1 cellular context compared by ENCODE assay signal in the genomic region with DNA sequence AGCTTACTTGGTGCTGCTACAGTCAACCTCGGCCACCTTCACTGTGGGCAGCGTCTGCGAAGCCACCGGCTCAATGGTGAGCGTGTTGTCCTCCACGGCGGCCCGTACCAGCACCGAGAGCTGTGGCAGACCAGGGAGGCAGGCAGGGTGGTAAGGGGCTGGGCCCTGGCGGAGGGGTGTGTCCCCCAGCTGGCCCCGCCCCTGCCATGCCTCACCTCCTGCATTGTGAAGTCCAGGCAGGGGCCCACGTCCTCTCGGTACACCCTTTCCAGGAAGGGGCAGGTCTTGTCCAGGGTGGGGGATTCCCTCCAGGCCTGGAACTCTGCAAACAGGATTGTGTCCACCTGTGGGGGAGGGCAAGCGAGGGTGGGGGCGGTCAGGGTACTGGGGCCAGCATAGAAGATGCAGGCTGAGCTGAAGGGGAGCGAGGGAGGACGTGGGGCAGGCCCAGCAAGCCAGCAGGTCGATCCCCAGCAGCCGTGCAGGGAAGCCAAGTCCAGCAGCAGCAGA.
TF ChIP-seq lines count a peak whose summit lies in the region.

No MANE protein-coding gene starts in this region.

TF ChIP-seq in HepG2, 621 proteins besides CTCF, POLR2A, EP300 and RAD21 (continued from another document and continues in another):
- TF ChIP-seq, protein P1, sequence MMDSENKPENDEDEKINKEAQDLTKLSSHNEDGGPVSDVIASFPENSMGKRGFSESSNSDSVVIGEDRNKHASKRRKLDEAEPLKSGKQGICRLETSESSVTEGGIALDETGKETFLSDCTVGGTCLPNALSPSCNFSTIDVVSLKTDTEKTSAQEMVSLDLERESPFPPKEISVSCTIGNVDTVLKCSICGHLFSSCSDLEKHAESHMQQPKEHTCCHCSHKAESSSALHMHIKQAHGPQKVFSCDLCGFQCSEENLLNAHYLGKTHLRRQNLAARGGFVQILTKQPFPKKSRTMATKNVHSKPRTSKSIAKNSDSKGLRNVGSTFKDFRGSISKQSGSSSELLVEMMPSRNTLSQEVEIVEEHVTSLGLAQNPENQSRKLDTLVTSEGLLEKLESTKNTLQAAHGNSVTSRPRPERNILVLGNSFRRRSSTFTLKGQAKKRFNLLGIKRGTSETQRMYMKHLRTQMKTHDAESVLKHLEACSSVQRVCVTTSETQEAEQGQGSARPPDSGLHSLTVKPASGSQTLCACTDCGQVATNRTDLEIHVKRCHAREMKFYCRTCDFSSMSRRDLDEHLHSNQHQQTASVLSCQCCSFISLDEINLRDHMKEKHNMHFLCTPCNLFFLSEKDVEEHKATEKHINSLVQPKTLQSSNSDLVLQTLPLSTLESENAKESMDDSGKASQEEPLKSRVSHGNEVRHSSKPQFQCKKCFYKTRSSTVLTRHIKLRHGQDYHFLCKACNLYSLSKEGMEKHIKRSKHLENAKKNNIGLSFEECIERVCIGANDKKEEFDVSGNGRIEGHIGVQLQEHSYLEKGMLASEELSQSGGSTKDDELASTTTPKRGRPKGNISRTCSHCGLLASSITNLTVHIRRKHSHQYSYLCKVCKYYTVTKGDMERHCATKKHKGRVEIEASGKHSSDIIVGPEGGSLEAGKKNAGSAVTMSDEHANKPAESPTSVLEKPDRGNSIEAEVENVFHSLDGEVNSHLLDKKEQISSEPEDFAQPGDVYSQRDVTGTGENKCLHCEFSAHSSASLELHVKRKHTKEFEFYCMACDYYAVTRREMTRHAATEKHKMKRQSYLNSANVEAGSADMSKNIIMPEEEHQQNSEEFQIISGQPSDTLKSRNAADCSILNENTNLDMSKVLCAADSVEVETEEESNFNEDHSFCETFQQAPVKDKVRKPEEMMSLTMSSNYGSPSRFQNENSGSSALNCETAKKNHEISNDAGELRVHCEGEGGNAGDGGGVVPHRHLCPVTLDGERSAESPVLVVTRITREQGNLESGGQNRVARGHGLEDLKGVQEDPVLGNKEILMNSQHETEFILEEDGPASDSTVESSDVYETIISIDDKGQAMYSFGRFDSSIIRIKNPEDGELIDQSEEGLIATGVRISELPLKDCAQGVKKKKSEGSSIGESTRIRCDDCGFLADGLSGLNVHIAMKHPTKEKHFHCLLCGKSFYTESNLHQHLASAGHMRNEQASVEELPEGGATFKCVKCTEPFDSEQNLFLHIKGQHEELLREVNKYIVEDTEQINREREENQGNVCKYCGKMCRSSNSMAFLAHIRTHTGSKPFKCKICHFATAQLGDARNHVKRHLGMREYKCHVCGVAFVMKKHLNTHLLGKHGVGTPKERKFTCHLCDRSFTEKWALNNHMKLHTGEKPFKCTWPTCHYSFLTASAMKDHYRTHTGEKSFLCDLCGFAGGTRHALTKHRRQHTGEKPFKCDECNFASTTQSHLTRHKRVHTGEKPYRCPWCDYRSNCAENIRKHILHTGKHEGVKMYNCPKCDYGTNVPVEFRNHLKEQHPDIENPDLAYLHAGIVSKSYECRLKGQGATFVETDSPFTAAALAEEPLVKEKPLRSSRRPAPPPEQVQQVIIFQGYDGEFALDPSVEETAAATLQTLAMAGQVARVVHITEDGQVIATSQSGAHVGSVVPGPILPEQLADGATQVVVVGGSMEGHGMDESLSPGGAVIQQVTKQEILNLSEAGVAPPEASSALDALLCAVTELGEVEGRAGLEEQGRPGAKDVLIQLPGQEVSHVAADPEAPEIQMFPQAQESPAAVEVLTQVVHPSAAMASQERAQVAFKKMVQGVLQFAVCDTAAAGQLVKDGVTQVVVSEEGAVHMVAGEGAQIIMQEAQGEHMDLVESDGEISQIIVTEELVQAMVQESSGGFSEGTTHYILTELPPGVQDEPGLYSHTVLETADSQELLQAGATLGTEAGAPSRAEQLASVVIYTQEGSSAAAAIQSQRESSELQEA (CRISPR knock-in tag; IDR thresholded peaks at IDR 0.05; ENCODE audit: not compliant biosample characterization): no peak
- no peak for TF ChIP-seq SMC3 (IDR thresholded peaks at IDR 0.05; ENCODE audit: low read length)
- no peak for TF ChIP-seq BHLHE40 (IDR thresholded peaks at IDR 0.05; ENCODE audit: low read length)
- no peak for TF ChIP-seq HMG20A (CRISPR knock-in tag; IDR thresholded peaks at IDR 0.05; ENCODE audit: borderline replicate concordance)
- TF ChIP-seq HDAC1 (CRISPR knock-in tag; IDR thresholded peaks at IDR 0.05): no peak
- no peak for TF ChIP-seq ZNF776 (CRISPR knock-in tag; IDR thresholded peaks at IDR 0.05)
- TF ChIP-seq, protein P2, sequence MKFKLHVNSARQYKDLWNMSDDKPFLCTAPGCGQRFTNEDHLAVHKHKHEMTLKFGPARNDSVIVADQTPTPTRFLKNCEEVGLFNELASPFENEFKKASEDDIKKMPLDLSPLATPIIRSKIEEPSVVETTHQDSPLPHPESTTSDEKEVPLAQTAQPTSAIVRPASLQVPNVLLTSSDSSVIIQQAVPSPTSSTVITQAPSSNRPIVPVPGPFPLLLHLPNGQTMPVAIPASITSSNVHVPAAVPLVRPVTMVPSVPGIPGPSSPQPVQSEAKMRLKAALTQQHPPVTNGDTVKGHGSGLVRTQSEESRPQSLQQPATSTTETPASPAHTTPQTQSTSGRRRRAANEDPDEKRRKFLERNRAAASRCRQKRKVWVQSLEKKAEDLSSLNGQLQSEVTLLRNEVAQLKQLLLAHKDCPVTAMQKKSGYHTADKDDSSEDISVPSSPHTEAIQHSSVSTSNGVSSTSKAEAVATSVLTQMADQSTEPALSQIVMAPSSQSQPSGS (CRISPR knock-in tag; IDR thresholded peaks at IDR 0.05): no peak
- TF ChIP-seq, protein P3, sequence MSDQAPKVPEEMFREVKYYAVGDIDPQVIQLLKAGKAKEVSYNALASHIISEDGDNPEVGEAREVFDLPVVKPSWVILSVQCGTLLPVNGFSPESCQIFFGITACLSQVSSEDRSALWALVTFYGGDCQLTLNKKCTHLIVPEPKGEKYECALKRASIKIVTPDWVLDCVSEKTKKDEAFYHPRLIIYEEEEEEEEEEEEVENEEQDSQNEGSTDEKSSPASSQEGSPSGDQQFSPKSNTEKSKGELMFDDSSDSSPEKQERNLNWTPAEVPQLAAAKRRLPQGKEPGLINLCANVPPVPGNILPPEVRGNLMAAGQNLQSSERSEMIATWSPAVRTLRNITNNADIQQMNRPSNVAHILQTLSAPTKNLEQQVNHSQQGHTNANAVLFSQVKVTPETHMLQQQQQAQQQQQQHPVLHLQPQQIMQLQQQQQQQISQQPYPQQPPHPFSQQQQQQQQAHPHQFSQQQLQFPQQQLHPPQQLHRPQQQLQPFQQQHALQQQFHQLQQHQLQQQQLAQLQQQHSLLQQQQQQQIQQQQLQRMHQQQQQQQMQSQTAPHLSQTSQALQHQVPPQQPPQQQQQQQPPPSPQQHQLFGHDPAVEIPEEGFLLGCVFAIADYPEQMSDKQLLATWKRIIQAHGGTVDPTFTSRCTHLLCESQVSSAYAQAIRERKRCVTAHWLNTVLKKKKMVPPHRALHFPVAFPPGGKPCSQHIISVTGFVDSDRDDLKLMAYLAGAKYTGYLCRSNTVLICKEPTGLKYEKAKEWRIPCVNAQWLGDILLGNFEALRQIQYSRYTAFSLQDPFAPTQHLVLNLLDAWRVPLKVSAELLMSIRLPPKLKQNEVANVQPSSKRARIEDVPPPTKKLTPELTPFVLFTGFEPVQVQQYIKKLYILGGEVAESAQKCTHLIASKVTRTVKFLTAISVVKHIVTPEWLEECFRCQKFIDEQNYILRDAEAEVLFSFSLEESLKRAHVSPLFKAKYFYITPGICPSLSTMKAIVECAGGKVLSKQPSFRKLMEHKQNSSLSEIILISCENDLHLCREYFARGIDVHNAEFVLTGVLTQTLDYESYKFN (CRISPR knock-in tag; conservative IDR thresholded peaks at IDR 0.05): peak; percentile 77
- no peak for TF ChIP-seq ZNF510 (CRISPR knock-in tag; IDR thresholded peaks at IDR 0.05; ENCODE audit: low read depth)
- TF ChIP-seq PHF20 (CRISPR knock-in tag; IDR thresholded peaks at IDR 0.05): no peak; the same call in 1 of the 2 replicates
- no peak for TF ChIP-seq ZNF205 (CRISPR knock-in tag; IDR thresholded peaks at IDR 0.05)
- TF ChIP-seq, protein P4, sequence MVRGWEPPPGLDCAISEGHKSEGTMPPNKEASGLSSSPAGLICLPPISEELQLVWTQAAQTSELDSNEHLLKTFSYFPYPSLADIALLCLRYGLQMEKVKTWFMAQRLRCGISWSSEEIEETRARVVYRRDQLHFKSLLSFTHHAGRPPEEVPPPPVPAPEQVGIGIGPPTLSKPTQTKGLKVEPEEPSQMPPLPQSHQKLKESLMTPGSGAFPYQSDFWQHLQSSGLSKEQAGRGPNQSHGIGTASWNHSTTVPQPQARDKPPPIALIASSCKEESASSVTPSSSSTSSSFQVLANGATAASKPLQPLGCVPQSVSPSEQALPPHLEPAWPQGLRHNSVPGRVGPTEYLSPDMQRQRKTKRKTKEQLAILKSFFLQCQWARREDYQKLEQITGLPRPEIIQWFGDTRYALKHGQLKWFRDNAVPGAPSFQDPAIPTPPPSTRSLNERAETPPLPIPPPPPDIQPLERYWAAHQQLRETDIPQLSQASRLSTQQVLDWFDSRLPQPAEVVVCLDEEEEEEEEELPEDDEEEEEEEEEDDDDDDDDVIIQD (CRISPR knock-in tag; IDR thresholded peaks at IDR 0.05; ENCODE audit: low read depth): no peak
- no peak for TF ChIP-seq CREM (IDR thresholded peaks at IDR 0.05)
- TF ChIP-seq CREM (CRISPR knock-in tag; IDR thresholded peaks at IDR 0.05): no peak
- TF ChIP-seq, protein P5, sequence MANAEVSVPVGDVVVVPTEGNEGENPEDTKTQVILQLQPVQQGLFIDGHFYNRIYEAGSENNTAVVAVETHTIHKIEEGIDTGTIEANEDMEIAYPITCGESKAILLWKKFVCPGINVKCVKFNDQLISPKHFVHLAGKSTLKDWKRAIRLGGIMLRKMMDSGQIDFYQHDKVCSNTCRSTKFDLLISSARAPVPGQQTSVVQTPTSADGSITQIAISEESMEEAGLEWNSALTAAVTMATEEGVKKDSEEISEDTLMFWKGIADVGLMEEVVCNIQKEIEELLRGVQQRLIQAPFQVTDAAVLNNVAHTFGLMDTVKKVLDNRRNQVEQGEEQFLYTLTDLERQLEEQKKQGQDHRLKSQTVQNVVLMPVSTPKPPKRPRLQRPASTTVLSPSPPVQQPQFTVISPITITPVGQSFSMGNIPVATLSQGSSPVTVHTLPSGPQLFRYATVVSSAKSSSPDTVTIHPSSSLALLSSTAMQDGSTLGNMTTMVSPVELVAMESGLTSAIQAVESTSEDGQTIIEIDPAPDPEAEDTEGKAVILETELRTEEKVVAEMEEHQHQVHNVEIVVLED (CRISPR knock-in tag; IDR thresholded peaks at IDR 0.05; ENCODE audit: borderline replicate concordance): no peak
- TF ChIP-seq ZNF841 (CRISPR knock-in tag; IDR thresholded peaks at IDR 0.05; ENCODE audit: borderline replicate concordance): no peak
- no peak for TF ChIP-seq TEAD2 (CRISPR knock-in tag; IDR thresholded peaks at IDR 0.05)
- TF ChIP-seq, protein P6, sequence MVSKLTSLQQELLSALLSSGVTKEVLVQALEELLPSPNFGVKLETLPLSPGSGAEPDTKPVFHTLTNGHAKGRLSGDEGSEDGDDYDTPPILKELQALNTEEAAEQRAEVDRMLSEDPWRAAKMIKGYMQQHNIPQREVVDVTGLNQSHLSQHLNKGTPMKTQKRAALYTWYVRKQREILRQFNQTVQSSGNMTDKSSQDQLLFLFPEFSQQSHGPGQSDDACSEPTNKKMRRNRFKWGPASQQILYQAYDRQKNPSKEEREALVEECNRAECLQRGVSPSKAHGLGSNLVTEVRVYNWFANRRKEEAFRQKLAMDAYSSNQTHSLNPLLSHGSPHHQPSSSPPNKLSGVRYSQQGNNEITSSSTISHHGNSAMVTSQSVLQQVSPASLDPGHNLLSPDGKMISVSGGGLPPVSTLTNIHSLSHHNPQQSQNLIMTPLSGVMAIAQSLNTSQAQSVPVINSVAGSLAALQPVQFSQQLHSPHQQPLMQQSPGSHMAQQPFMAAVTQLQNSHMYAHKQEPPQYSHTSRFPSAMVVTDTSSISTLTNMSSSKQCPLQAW (CRISPR knock-in tag; IDR thresholded peaks at IDR 0.05): peak; percentile 70; the same call in 1 of the 2 replicates
- TF ChIP-seq NCOA2 (CRISPR knock-in tag; IDR thresholded peaks at IDR 0.05): no peak
- TF ChIP-seq GFI1 (CRISPR knock-in tag; IDR thresholded peaks at IDR 0.05; ENCODE audit: borderline replicate concordance): no peak
- TF ChIP-seq, protein P7, sequence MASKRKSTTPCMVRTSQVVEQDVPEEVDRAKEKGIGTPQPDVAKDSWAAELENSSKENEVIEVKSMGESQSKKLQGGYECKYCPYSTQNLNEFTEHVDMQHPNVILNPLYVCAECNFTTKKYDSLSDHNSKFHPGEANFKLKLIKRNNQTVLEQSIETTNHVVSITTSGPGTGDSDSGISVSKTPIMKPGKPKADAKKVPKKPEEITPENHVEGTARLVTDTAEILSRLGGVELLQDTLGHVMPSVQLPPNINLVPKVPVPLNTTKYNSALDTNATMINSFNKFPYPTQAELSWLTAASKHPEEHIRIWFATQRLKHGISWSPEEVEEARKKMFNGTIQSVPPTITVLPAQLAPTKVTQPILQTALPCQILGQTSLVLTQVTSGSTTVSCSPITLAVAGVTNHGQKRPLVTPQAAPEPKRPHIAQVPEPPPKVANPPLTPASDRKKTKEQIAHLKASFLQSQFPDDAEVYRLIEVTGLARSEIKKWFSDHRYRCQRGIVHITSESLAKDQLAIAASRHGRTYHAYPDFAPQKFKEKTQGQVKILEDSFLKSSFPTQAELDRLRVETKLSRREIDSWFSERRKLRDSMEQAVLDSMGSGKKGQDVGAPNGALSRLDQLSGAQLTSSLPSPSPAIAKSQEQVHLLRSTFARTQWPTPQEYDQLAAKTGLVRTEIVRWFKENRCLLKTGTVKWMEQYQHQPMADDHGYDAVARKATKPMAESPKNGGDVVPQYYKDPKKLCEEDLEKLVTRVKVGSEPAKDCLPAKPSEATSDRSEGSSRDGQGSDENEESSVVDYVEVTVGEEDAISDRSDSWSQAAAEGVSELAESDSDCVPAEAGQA (IDR thresholded peaks at IDR 0.05; ENCODE audit: low read depth): 0 out of 2 replicates have a peak, but pooled peaks have one; percentile 30
- TF ChIP-seq, protein P7 (CRISPR knock-in tag; IDR thresholded peaks at IDR 0.05; ENCODE audit: borderline replicate concordance): no peak
- TF ChIP-seq, protein P8, sequence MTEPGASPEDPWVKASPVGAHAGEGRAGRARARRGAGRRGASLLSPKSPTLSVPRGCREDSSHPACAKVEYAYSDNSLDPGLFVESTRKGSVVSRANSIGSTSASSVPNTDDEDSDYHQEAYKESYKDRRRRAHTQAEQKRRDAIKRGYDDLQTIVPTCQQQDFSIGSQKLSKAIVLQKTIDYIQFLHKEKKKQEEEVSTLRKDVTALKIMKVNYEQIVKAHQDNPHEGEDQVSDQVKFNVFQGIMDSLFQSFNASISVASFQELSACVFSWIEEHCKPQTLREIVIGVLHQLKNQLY (CRISPR knock-in tag; IDR thresholded peaks at IDR 0.05): no peak
